23 cellular contexts compared by ENCODE assay signal in genomic region chr7:91814189-91814588, GRCh38.
DNase-seq lines count a peak whose midpoint lies in the region; ATAC-seq and TF ChIP-seq lines count a peak whose summit lies in the region.
"Had no signal": no experiment of that assay in that cellular context is flagged by ENCODE, and none has a peak within 500 bp of the region (broad histone marks: within the 10 kb centered on the region; RNA-seq: fewer than 3 reads in every experiment).

No MANE protein-coding gene starts in this region.

- H3K4me3 ChIP-seq in GM12865 (ENCODE audit: low read depth, low read length) = no peak overlapping the region
- H3K4me3 ChIP-seq: esophagus muscularis mucosa, GM23248, transverse colon had no signal

- ATAC-seq in GM19023 (IDR thresholded peaks at IDR 0.05; ENCODE audit: unreplicated experiment) = peak; percentile 72
- ATAC-seq in HG02623 (IDR thresholded peaks at IDR 0.05; ENCODE audit: unreplicated experiment) = peak; percentile 76
- ATAC-seq in HG03469 (IDR thresholded peaks at IDR 0.05; ENCODE audit: unreplicated experiment) = peak; percentile 48
- ATAC-seq in SK-N-SH treated with all-trans-retinoic acid at 6 μM for 48 hours = no peak
- ATAC-seq: Panc1, sciatic nerve had no signal

- peak; percentile 33 for DNase-seq in GM12865 (ENCODE audit: low read depth)
- no peak for DNase-seq in GDM1 (lab: John Stamatoyannopoulos, UW)
- DNase-seq in activated effector memory CD4-positive, alpha-beta T cell treated with anti-CD3 and anti-CD28 coated beads, Interleukin-2, amount 50 U/mL, for 16 hours = no peak
- DNase-seq in retina = no peak
- DNase-seq: activated CD4-positive, alpha-beta T cell treated with anti-CD3 and anti-CD28 coated beads for 1 hour; activated gamma-delta T cell treated with Interleukin-2 at 50 U/mL for 16 hours; central memory CD4-positive, alpha-beta T cell; DMS153; GM23248; immature natural killer cell; NCI-H1105 treated with DMSO at 0.1 percent for 48 hours; NCI-H2107; NCI-H82; stimulated activated naive CD4-positive, alpha-beta T cell treated with Interleukin-2 at 50 U/mL for 16 hours; T1000; transverse colon had no signal

- no peak for TF ChIP-seq CTCF in GM12865 (IDR thresholded peaks at IDR 0.05; ENCODE audit: insufficient read depth, low read depth, low read length, missing control alignments)

TF ChIP-seq in SK-N-SH treated with all-trans-retinoic acid at 6 μM for 48 hours, 23 proteins besides CTCF, POLR2A, EP300 and RAD21:
- TF ChIP-seq TOX (CRISPR knock-in tag; IDR thresholded peaks at IDR 0.05; ENCODE audit: borderline replicate concordance) (no peak), ZFP30 (CRISPR knock-in tag; IDR thresholded peaks at IDR 0.05) (no peak), CSDC2 (CRISPR knock-in tag; IDR thresholded peaks at IDR 0.05) (no peak), ZC3H10 (CRISPR knock-in tag; IDR thresholded peaks at IDR 0.05) (no peak), ZFP3 (CRISPR knock-in tag; IDR thresholded peaks at IDR 0.05) (no peak), ISL1 (CRISPR knock-in tag; IDR thresholded peaks at IDR 0.05) (no peak), ZNF565 (CRISPR knock-in tag; conservative IDR thresholded peaks at IDR 0.05; ENCODE audit: low read depth) (no peak), BACH2 (CRISPR knock-in tag; IDR thresholded peaks at IDR 0.05; ENCODE audit: borderline replicate concordance) (no peak), RARB (CRISPR knock-in tag; IDR thresholded peaks at IDR 0.05) (no peak), OSR1 (CRISPR knock-in tag; IDR thresholded peaks at IDR 0.05) (no peak), TCF4 (CRISPR knock-in tag; IDR thresholded peaks at IDR 0.05; ENCODE audit: borderline replicate concordance) (no peak), ZNF70 (CRISPR knock-in tag; IDR thresholded peaks at IDR 0.05) (no peak), CSRNP3 (CRISPR knock-in tag; IDR thresholded peaks at IDR 0.05) (no peak), ESRRG (CRISPR knock-in tag; IDR thresholded peaks at IDR 0.05) (no peak)
- TF ChIP-seq, protein P1, sequence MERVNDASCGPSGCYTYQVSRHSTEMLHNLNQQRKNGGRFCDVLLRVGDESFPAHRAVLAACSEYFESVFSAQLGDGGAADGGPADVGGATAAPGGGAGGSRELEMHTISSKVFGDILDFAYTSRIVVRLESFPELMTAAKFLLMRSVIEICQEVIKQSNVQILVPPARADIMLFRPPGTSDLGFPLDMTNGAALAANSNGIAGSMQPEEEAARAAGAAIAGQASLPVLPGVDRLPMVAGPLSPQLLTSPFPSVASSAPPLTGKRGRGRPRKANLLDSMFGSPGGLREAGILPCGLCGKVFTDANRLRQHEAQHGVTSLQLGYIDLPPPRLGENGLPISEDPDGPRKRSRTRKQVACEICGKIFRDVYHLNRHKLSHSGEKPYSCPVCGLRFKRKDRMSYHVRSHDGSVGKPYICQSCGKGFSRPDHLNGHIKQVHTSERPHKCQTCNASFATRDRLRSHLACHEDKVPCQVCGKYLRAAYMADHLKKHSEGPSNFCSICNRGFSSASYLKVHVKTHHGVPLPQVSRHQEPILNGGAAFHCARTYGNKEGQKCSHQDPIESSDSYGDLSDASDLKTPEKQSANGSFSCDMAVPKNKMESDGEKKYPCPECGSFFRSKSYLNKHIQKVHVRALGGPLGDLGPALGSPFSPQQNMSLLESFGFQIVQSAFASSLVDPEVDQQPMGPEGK (CRISPR knock-in tag; IDR thresholded peaks at IDR 0.05; ENCODE audit: borderline replicate concordance) = no peak
